ENCODE assay signal across 1 cellular context in the genomic region with DNA sequence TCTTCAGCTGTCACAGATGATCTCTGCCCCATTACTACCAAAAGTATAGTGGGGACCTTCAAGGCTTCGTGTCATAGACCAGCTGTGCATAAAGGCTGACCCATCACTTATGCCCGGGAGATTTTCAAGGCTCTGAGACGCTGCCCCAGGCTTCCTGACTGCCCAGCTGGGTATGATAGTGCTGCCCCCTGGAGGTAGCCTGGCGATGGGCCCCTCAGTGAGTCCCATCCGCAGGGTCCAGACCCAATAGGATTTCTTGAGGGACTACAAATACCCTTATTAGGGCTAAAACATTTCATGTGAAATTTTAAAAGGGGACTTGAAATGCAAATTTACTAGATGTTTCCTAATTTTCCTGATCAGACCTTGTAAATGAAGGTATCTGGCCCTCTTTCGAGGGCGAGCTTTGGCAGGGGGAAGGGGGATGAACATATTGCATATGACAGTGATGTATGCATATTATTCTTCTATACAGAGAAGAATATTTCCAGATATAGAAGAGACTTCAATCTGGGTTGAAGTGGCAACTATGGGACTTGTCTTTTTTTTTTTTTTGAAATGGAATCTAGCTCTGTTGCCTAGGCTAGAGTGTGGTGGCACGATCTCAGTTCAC.
TF ChIP-seq lines count a peak whose summit lies in the region.

No MANE protein-coding gene starts in this region.

TF ChIP-seq in K562, 482 proteins besides CTCF, POLR2A, EP300 and RAD21:
- TF ChIP-seq DACH1 (IDR thresholded peaks at IDR 0.05; ENCODE audit: partially characterized antibody) (peak; percentile 19), RBM34 (IDR thresholded peaks at IDR 0.05; ENCODE audit: borderline replicate concordance, insufficient read depth, low read length) (no peak), ARNT (IDR thresholded peaks at IDR 0.05) (no peak), CTCFL (IDR thresholded peaks at IDR 0.05; ENCODE audit: borderline replicate concordance, insufficient read depth, low read depth, low read length, poor library complexity, severe bottlenecking) (peak; percentile 85), POLR2G (IDR thresholded peaks at IDR 0.05; ENCODE audit: low read depth, low read length) (no peak), ZBTB17 (CRISPR knock-in tag; IDR thresholded peaks at IDR 0.05) (no peak), ZNF644 (tag; IDR thresholded peaks at IDR 0.05; ENCODE audit: low read depth) (no peak), SMAD4 (CRISPR knock-in tag; conservative IDR thresholded peaks at IDR 0.05) (no peak), SRF (CRISPR knock-in tag; IDR thresholded peaks at IDR 0.05) (0 out of 4 replicates have a peak, but pooled peaks of 1 of the 2 experiments have one; percentile 15), ZNF212 (CRISPR knock-in tag; IDR thresholded peaks at IDR 0.05) (no peak), CLOCK (CRISPR knock-in tag; IDR thresholded peaks at IDR 0.05; ENCODE audit: borderline replicate concordance) (no peak), HNRNPLL (IDR thresholded peaks at IDR 0.05; ENCODE audit: low read depth, low read length, poor library complexity, severe bottlenecking) (no peak), DDX20 (tag; IDR thresholded peaks at IDR 0.05; ENCODE audit: low read depth) (no peak), CBX8 (IDR thresholded peaks at IDR 0.05; ENCODE audit: borderline replicate concordance, extremely low read depth, low read depth, low read length, poor library complexity, severe bottlenecking) (no peak), XRCC5 (IDR thresholded peaks at IDR 0.05; ENCODE audit: low read depth, low read length) (0 out of 2 replicates have a peak, but pooled peaks have one; percentile 49), JUN (IDR thresholded peaks at IDR 0.05; ENCODE audit: borderline replicate concordance, low read depth, low read length) (no peak), JUN (CRISPR knock-in tag; IDR thresholded peaks at IDR 0.05; ENCODE audit: borderline replicate concordance) (no peak), CBFA2T3 (IDR thresholded peaks at IDR 0.05) (no peak), ZNF584 (CRISPR knock-in tag; IDR thresholded peaks at IDR 0.05; ENCODE audit: low read depth) (no peak), JUND (IDR thresholded peaks at IDR 0.05; ENCODE audit: borderline replicate concordance, low read depth, low read length) (no peak; the same call in 1 of the 2 replicates), JUND (tag; IDR thresholded peaks at IDR 0.05; ENCODE audit: borderline replicate concordance, low read depth, low read length) (no peak), ZC3H11A (IDR thresholded peaks at IDR 0.05; ENCODE audit: low read depth, low read length) (no peak), YY1 (IDR thresholded peaks at IDR 0.05; ENCODE audit: borderline replicate concordance in 1 of 3, control insufficient read depth in 1 of 3, extremely low read depth in 1 of 3, insufficient read depth in 3 of 3, insufficient read length in 1 of 3, insufficient replicate concordance in 2 of 3, low read depth in 1 of 3, low read length in 2 of 3) (peak in 1 of 3 experiments; percentile 16), HDAC8 (tag; IDR thresholded peaks at IDR 0.05) (no peak), MAZ (CRISPR knock-in tag; conservative IDR thresholded peaks at IDR 0.05 in 1 of 2, IDR thresholded peaks at IDR 0.05 in 1 of 2) (peak in 1 of 2 experiments; percentile 41; a peak in 1 of 4 replicates), KLF1 (tag; IDR thresholded peaks at IDR 0.05) (no peak), CTBP1 (IDR thresholded peaks at IDR 0.05; ENCODE audit: borderline replicate concordance) (no peak), SMAD3 (CRISPR knock-in tag; conservative IDR thresholded peaks at IDR 0.05) (no peak), MED1 (CRISPR knock-in tag; IDR thresholded peaks at IDR 0.05; ENCODE audit: borderline replicate concordance) (no peak), TFAM (CRISPR knock-in tag; conservative IDR thresholded peaks at IDR 0.05) (no peak), KLF16 (IDR thresholded peaks at IDR 0.05) (0 out of 2 replicates have a peak, but pooled peaks have one; percentile 55), ZNF77 (CRISPR knock-in tag; IDR thresholded peaks at IDR 0.05) (no peak), TAF1 (IDR thresholded peaks at IDR 0.05; ENCODE audit: control insufficient read depth, extremely low read depth, insufficient read depth, low read length, severe bottlenecking) (no peak), SMC3 (conservative IDR thresholded peaks at IDR 0.05; ENCODE audit: insufficient read depth, low read depth, low read length) (peak; percentile 9; the same call in 1 of the 2 replicates), FOXP4 (CRISPR knock-in tag; IDR thresholded peaks at IDR 0.05; ENCODE audit: borderline replicate concordance) (no peak), ATF1 (CRISPR knock-in tag; IDR thresholded peaks at IDR 0.05) (no peak), ATF1 (tag; IDR thresholded peaks at IDR 0.05) (no peak), MAFK (IDR thresholded peaks at IDR 0.05; ENCODE audit: low read length) (0 out of 2 replicates have a peak, but pooled peaks have one; percentile 7), MYC (IDR thresholded peaks at IDR 0.05; ENCODE audit: low read depth, low read length) (0 out of 2 replicates have a peak, but pooled peaks have one; percentile 19), MYC (CRISPR knock-in tag; IDR thresholded peaks at IDR 0.05; ENCODE audit: borderline replicate concordance, low read depth) (no peak)
- TF ChIP-seq, protein P1, sequence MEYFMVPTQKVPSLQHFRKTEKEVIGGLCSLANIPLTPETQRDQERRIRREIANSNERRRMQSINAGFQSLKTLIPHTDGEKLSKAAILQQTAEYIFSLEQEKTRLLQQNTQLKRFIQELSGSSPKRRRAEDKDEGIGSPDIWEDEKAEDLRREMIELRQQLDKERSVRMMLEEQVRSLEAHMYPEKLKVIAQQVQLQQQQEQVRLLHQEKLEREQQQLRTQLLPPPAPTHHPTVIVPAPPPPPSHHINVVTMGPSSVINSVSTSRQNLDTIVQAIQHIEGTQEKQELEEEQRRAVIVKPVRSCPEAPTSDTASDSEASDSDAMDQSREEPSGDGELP (CRISPR knock-in tag; IDR thresholded peaks at IDR 0.05; ENCODE audit: borderline replicate concordance): peak; percentile 87
- TF ChIP-seq, protein P2, sequence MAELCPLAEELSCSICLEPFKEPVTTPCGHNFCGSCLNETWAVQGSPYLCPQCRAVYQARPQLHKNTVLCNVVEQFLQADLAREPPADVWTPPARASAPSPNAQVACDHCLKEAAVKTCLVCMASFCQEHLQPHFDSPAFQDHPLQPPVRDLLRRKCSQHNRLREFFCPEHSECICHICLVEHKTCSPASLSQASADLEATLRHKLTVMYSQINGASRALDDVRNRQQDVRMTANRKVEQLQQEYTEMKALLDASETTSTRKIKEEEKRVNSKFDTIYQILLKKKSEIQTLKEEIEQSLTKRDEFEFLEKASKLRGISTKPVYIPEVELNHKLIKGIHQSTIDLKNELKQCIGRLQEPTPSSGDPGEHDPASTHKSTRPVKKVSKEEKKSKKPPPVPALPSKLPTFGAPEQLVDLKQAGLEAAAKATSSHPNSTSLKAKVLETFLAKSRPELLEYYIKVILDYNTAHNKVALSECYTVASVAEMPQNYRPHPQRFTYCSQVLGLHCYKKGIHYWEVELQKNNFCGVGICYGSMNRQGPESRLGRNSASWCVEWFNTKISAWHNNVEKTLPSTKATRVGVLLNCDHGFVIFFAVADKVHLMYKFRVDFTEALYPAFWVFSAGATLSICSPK (IDR thresholded peaks at IDR 0.05; ENCODE audit: borderline replicate concordance): no peak
- TF ChIP-seq, protein P3, sequence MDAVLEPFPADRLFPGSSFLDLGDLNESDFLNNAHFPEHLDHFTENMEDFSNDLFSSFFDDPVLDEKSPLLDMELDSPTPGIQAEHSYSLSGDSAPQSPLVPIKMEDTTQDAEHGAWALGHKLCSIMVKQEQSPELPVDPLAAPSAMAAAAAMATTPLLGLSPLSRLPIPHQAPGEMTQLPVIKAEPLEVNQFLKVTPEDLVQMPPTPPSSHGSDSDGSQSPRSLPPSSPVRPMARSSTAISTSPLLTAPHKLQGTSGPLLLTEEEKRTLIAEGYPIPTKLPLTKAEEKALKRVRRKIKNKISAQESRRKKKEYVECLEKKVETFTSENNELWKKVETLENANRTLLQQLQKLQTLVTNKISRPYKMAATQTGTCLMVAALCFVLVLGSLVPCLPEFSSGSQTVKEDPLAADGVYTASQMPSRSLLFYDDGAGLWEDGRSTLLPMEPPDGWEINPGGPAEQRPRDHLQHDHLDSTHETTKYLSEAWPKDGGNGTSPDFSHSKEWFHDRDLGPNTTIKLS (IDR thresholded peaks at IDR 0.05; ENCODE audit: borderline replicate concordance, low read depth): no peak
- TF ChIP-seq, protein P4, sequence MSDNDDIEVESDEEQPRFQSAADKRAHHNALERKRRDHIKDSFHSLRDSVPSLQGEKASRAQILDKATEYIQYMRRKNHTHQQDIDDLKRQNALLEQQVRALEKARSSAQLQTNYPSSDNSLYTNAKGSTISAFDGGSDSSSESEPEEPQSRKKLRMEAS (CRISPR knock-in tag; IDR thresholded peaks at IDR 0.05): no peak
- TF ChIP-seq, protein P5, sequence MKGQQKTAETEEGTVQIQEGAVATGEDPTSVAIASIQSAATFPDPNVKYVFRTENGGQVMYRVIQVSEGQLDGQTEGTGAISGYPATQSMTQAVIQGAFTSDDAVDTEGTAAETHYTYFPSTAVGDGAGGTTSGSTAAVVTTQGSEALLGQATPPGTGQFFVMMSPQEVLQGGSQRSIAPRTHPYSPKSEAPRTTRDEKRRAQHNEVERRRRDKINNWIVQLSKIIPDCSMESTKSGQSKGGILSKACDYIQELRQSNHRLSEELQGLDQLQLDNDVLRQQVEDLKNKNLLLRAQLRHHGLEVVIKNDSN (CRISPR knock-in tag; IDR thresholded peaks at IDR 0.05): no peak
- TF ChIP-seq, protein P6, sequence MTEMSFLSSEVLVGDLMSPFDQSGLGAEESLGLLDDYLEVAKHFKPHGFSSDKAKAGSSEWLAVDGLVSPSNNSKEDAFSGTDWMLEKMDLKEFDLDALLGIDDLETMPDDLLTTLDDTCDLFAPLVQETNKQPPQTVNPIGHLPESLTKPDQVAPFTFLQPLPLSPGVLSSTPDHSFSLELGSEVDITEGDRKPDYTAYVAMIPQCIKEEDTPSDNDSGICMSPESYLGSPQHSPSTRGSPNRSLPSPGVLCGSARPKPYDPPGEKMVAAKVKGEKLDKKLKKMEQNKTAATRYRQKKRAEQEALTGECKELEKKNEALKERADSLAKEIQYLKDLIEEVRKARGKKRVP (CRISPR knock-in tag; IDR thresholded peaks at IDR 0.05): no peak
- TF ChIP-seq, protein P7, sequence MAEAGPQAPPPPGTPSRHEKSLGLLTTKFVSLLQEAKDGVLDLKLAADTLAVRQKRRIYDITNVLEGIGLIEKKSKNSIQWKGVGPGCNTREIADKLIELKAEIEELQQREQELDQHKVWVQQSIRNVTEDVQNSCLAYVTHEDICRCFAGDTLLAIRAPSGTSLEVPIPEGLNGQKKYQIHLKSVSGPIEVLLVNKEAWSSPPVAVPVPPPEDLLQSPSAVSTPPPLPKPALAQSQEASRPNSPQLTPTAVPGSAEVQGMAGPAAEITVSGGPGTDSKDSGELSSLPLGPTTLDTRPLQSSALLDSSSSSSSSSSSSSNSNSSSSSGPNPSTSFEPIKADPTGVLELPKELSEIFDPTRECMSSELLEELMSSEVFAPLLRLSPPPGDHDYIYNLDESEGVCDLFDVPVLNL (CRISPR knock-in tag; IDR thresholded peaks at IDR 0.05; ENCODE audit: low read depth): no peak
